21 cellular contexts compared by ENCODE assay signal in the genomic region with DNA sequence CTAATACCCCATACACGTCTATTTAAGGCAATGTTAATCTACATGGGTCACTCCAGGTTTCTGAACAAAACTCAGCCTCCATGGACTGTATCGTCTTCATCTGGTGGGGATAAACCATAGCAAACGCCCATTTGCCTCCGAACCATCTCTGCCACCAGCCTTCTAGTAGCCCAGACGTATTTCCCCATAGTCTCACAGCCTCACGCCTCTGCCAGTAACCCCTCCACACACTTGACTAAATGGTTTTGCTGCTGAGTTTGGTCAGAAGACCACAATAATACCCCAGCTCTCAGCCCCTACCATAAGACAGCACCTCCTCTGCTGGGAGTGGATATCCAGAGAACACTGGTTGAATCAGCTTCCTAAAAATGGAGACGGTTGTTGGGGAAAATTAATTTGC. TPM values are rescaled to one million over a fixed set of nuclear protein-coding genes. Genes with fewer than 3 reads are reported as not detected.
A peak's percentile ranks its signal among the peaks of the same experiment; 100 is the strongest.
DNase-seq lines count a peak whose midpoint lies in the region; ATAC-seq, FAIRE-seq and TF ChIP-seq lines count a peak whose summit lies in the region.
"Had no signal": no experiment of that assay in that cellular context is flagged by ENCODE, and none has a peak within 500 bp of the region (broad histone marks: within the 10 kb centered on the region; RNA-seq: fewer than 3 reads in every experiment).

No MANE protein-coding gene starts in this region.

- H3K79me2 ChIP-seq in osteoblast (ENCODE audit: insufficient read depth, low read length) = no peaks in the 10 kb centered on the region

- H3K9me3 ChIP-seq in KOPT-K1 (ENCODE audit: insufficient read depth, low read length, poor library complexity, severe bottlenecking) = no peaks in the 10 kb centered on the region
- H3K9me3 ChIP-seq in osteoblast (ENCODE audit: low read depth, low read length) = no peaks in the 10 kb centered on the region
- H3K9me3 ChIP-seq in stomach = no peaks in the 10 kb centered on the region
- H3K9me3 ChIP-seq: breast epithelium, SK-N-SH had no signal

- no peaks in the 10 kb centered on the region for H4K20me1 ChIP-seq in osteoblast (ENCODE audit: insufficient read depth, low read length)

- no peaks in the 10 kb centered on the region for H3K27me3 Mint-ChIP-seq in activated CD4-positive, alpha-beta T cell treated with anti-CD3 and anti-CD28 coated beads, Interleukin-2, amount 10 ng/mL, durations not matched to agents 24 days and 14 days
- no peaks in the 10 kb centered on the region for H3K27me3 Mint-ChIP-seq in activated T-helper 2 cell treated with anti-CD3 and anti-CD28 coated beads, Interferon-gamma antibody, Interleukin-2, Interleukin-4, amounts not matched to agents 10 μg/mL and 5 μg/mL and 100 μg/mL, durations not matched to agents 14 hours and 24 hours and 36 hours (ENCODE audit: low read depth)
- H3K27me3 Mint-ChIP-seq: progenitor cell of endocrine pancreas had no signal

- TF ChIP-seq EP300 in stomach (IDR thresholded peaks at IDR 0.05) = no peak

- FAIRE-seq in frontal cortex (lab: Jason Lieb, UNC) = no peak
- FAIRE-seq: A204.1, RCC 7860 had no signal

- ATAC-seq in HG02840 (IDR thresholded peaks at IDR 0.05; ENCODE audit: low FRiP score, unreplicated experiment) = no peak

- intact Hi-C loops in activated CD4-positive, alpha-beta T cell treated with anti-CD3 and anti-CD28 coated beads, Interleukin-2, amount 10 ng/mL, durations not matched to agents 24 days and 14 days (cut with micrococcal nuclease) = no loop called here
- intact Hi-C loops in activated T-helper 2 cell treated with anti-CD3 and anti-CD28 coated beads, Interferon-gamma antibody, Interleukin-2, Interleukin-4, amounts not matched to agents 10 μg/mL and 5 μg/mL and 100 μg/mL, durations not matched to agents 14 hours and 24 hours and 36 hours (cut with micrococcal nuclease) = no loop called here
- intact Hi-C loops in stomach (cut with DNase I; ENCODE audit: low total_unique reads) = no loop called here

- no peaks in the 10 kb centered on the region for H3K9me3 Mint-ChIP-seq in activated CD4-positive, alpha-beta T cell treated with anti-CD3 and anti-CD28 coated beads, Interleukin-2, amount 10 ng/mL, durations not matched to agents 24 days and 14 days
- no peaks in the 10 kb centered on the region for H3K9me3 Mint-ChIP-seq in activated T-helper 2 cell treated with anti-CD3 and anti-CD28 coated beads, Interferon-gamma antibody, Interleukin-2, Interleukin-4, amounts not matched to agents 10 μg/mL and 5 μg/mL and 100 μg/mL, durations not matched to agents 14 hours and 24 hours and 36 hours
- H3K9me3 Mint-ChIP-seq: CD14-positive monocyte, H9 had no signal

- peaks cover 68% of the 10 kb centered on the region for H3K4me1 Mint-ChIP-seq in activated CD4-positive, alpha-beta T cell treated with anti-CD3 and anti-CD28 coated beads, Interleukin-2, amount 10 ng/mL, durations not matched to agents 24 days and 14 days
- peaks cover 66% of the 10 kb centered on the region for H3K4me1 Mint-ChIP-seq in activated T-helper 2 cell treated with anti-CD3 and anti-CD28 coated beads, Interferon-gamma antibody, Interleukin-2, Interleukin-4, amounts not matched to agents 10 μg/mL and 5 μg/mL and 100 μg/mL, durations not matched to agents 14 hours and 24 hours and 36 hours (ENCODE audit: low read depth)

- H3K27me3 ChIP-seq in osteoblast (ENCODE audit: insufficient read depth, low read length) (no peaks in the 10 kb centered on the region), stomach (no peaks in the 10 kb centered on the region)
- H3K27me3 ChIP-seq: breast epithelium had no signal

- H3K27ac Mint-ChIP-seq in activated CD4-positive, alpha-beta T cell treated with anti-CD3 and anti-CD28 coated beads, Interleukin-2, amount 10 ng/mL, durations not matched to agents 24 days and 14 days = peak overlapping the region; percentile 84
- peak overlapping the region; percentile 75 for H3K27ac Mint-ChIP-seq in activated T-helper 2 cell treated with anti-CD3 and anti-CD28 coated beads, Interferon-gamma antibody, Interleukin-2, Interleukin-4, amounts not matched to agents 10 μg/mL and 5 μg/mL and 100 μg/mL, durations not matched to agents 14 hours and 24 hours and 36 hours
- H3K27ac Mint-ChIP-seq: H9, progenitor cell of endocrine pancreas had no signal

- WGBS in stomach, 5 donors = 88 to 93% (median 90%) methylated on average over 7 of the region's 7 CpGs

- H3K4me1 ChIP-seq in osteoblast (ENCODE audit: insufficient read depth, low read length) (peaks cover 22% of the 10 kb centered on the region), stomach (peaks cover 10 to 46% (median 34%) of the 10 kb centered on the region in 4 donors)
- H3K4me1 ChIP-seq: breast epithelium had no signal

- H3K4me2 ChIP-seq in osteoblast (ENCODE audit: insufficient read depth, low read length) = no peak overlapping the region
- H3K4me2 ChIP-seq: SK-N-SH had no signal

- DNase-seq in activated CD4-positive, alpha-beta T cell treated with anti-CD3 and anti-CD28 coated beads, Interleukin-2, amount 10 ng/mL, durations not matched to agents 24 days and 14 days = peak; percentile 54
- DNase-seq in activated CD4-positive, alpha-beta T cell treated with anti-CD3 and anti-CD28 coated beads, Interleukin-2, amount 50 U/mL, for 4 hours = no peak
- no peak for DNase-seq in activated T-helper 2 cell treated with anti-CD3 and anti-CD28 coated beads, Interferon-gamma antibody, Interleukin-2, Interleukin-4, amounts not matched to agents 10 μg/mL and 5 μg/mL and 100 μg/mL, durations not matched to agents 14 hours and 24 hours and 36 hours (ENCODE audit: low spot score)
- DNase-seq in osteoblast (ENCODE audit: insufficient read length, low spot score, missing footprints) (peak; percentile 27), frontal cortex (ENCODE audit: low spot score in 2 of 2) (no peak), stomach (no peak)
- DNase-seq: dermis blood vessel endothelial cell; DND-41; H9; head of caudate nucleus; NCI-H1436; NCI-H82; SK-N-SH; stimulated activated naive CD4-positive, alpha-beta T cell treated with Interleukin-2 at 50 U/mL for 16 hours had no signal

- H3K27ac ChIP-seq in KOPT-K1 (ENCODE audit: low read depth, low read length, poor library complexity, severe bottlenecking) = peak overlapping the region; percentile 37
- H3K27ac ChIP-seq in osteoblast (ENCODE audit: low read depth, low read length) = no peak overlapping the region
- H3K27ac ChIP-seq in stomach = peak overlapping the region in 1 of 5 donors; percentile 10
- H3K27ac ChIP-seq: breast epithelium had no signal

- no peak overlapping the region for H2AFZ ChIP-seq in osteoblast (ENCODE audit: low read length)

- no peak for TF ChIP-seq CTCF in osteoblast (IDR thresholded peaks at IDR 0.05; ENCODE audit: extremely low read depth, low read depth, low read length)
- no peak for TF ChIP-seq CTCF in stomach (IDR thresholded peaks at IDR 0.05)

- H3K36me3 Mint-ChIP-seq in activated CD4-positive, alpha-beta T cell treated with anti-CD3 and anti-CD28 coated beads, Interleukin-2, amount 10 ng/mL, durations not matched to agents 24 days and 14 days (ENCODE audit: low read depth) = peaks cover 78% of the 10 kb centered on the region
- peaks cover 83% of the 10 kb centered on the region for H3K36me3 Mint-ChIP-seq in activated T-helper 2 cell treated with anti-CD3 and anti-CD28 coated beads, Interferon-gamma antibody, Interleukin-2, Interleukin-4, amounts not matched to agents 10 μg/mL and 5 μg/mL and 100 μg/mL, durations not matched to agents 14 hours and 24 hours and 36 hours (ENCODE audit: low read depth)

- peak overlapping the region; percentile 61 for H3K4me3 Mint-ChIP-seq in activated CD4-positive, alpha-beta T cell treated with anti-CD3 and anti-CD28 coated beads, Interleukin-2, amount 10 ng/mL, durations not matched to agents 24 days and 14 days
- peak overlapping the region; percentile 19 for H3K4me3 Mint-ChIP-seq in activated T-helper 2 cell treated with anti-CD3 and anti-CD28 coated beads, Interferon-gamma antibody, Interleukin-2, Interleukin-4, amounts not matched to agents 10 μg/mL and 5 μg/mL and 100 μg/mL, durations not matched to agents 14 hours and 24 hours and 36 hours (ENCODE audit: low read depth)
- H3K4me3 Mint-ChIP-seq: CD14-positive monocyte, H9 had no signal

- no peak for TF ChIP-seq POLR2A in stomach (IDR thresholded peaks at IDR 0.05)

- H3K4me3 ChIP-seq in osteoblast (ENCODE audit: insufficient read depth, low read length) = no peak overlapping the region
- no peak overlapping the region for H3K4me3 ChIP-seq in stomach
- H3K4me3 ChIP-seq: breast epithelium had no signal

- peaks cover 98% of the 10 kb centered on the region for H3K36me3 ChIP-seq in KOPT-K1 (ENCODE audit: insufficient read depth, low read length)
- peaks cover 3% of the 10 kb centered on the region for H3K36me3 ChIP-seq in osteoblast (ENCODE audit: insufficient read depth, low read length)
- H3K36me3 ChIP-seq in stomach = peaks cover 0 to 56% (median 36%) of the 10 kb centered on the region in 4 donors
- H3K36me3 ChIP-seq: breast epithelium had no signal

RNA-seq across cellular contexts. Expression of a gene that starts 8.7 kb away (rescaled TPM):
- total RNA-seq in activated CD4-positive, alpha-beta T cell treated with anti-CD3 and anti-CD28 coated beads, Interleukin-2, amount 10 ng/mL, durations not matched to agents 24 days and 14 days = 48.9 and 51.3 TPM in 2 replicates
- 46.8 and 49.3 TPM in 2 replicates for total RNA-seq in activated T-helper 2 cell treated with anti-CD3 and anti-CD28 coated beads, Interferon-gamma antibody, Interleukin-2, Interleukin-4, amounts not matched to agents 10 μg/mL and 5 μg/mL and 100 μg/mL, durations not matched to agents 14 hours and 24 hours and 36 hours
- total RNA-seq in osteoblast (5.6 and 84.7 TPM in 2 replicates), frontal cortex (6.1 TPM), stomach (10 to 100 TPM in 4 of 5 donors, 1 to 10 TPM in 1; 5.5 to 26.8 (median 16.7) TPM)
- 10 to 100 TPM in 1 of 3 donors, 1 to 10 TPM in 1, under 1 TPM in 1; 0.68 to 13.2 (median 1.2) TPM for polyA plus RNA-seq in stomach
- total RNA-seq: progenitor cell of endocrine pancreas had no signal

RNA-seq across cellular contexts. Expression of a gene that starts 50.9 kb away (rescaled TPM):
- total RNA-seq in activated CD4-positive, alpha-beta T cell treated with anti-CD3 and anti-CD28 coated beads, Interleukin-2, amount 10 ng/mL, durations not matched to agents 24 days and 14 days = 38.2 and 39.4 TPM in 2 replicates
- total RNA-seq in activated T-helper 2 cell treated with anti-CD3 and anti-CD28 coated beads, Interferon-gamma antibody, Interleukin-2, Interleukin-4, amounts not matched to agents 10 μg/mL and 5 μg/mL and 100 μg/mL, durations not matched to agents 14 hours and 24 hours and 36 hours = 37.5 and 37.9 TPM in 2 replicates
- 44.9 and 53.6 TPM in 2 replicates for total RNA-seq in osteoblast
- 49.7 TPM for total RNA-seq in frontal cortex
- 100 to 1,000 TPM in 1 of 5 donors, 10 to 100 TPM in 3, 1 to 10 TPM in 1; 8.1 to 160 (median 71.9) TPM for total RNA-seq in stomach
- polyA plus RNA-seq in stomach = 1 to 10 TPM; 2.0 to 5.1 (median 2.4) TPM

Comparison
In these comparisons a context has a peak if more than half of its experiments do, and no peak if none do; other contexts are left out.
1. DNase-seq: peak in activated CD4-positive, alpha-beta T cell treated with anti-CD3 and anti-CD28 coated beads, Interleukin-2, amount 10 ng/mL, durations not matched to agents 24 days and 14 days (single experiment) and osteoblast (single experiment); none in activated CD4-positive, alpha-beta T cell treated with anti-CD3 and anti-CD28 coated beads, Interleukin-2, amount 50 U/mL, for 4 hours (0 of 2), activated T-helper 2 cell treated with anti-CD3 and anti-CD28 coated beads, Interferon-gamma antibody, Interleukin-2, Interleukin-4, amounts not matched to agents 10 μg/mL and 5 μg/mL and 100 μg/mL, durations not matched to agents 14 hours and 24 hours and 36 hours (single experiment), frontal cortex (0 of 2) and stomach (single experiment).